1 cellular context compared by ENCODE assay signal in genomic region chr20:5781798-5782750, GRCh38.
TF ChIP-seq lines count a peak whose summit lies in the region.

No MANE protein-coding gene starts in this region.

TF ChIP-seq in K562, 482 proteins besides CTCF, POLR2A, EP300 and RAD21 (continued from another document and continues in another):
- TF ChIP-seq, protein P1, sequence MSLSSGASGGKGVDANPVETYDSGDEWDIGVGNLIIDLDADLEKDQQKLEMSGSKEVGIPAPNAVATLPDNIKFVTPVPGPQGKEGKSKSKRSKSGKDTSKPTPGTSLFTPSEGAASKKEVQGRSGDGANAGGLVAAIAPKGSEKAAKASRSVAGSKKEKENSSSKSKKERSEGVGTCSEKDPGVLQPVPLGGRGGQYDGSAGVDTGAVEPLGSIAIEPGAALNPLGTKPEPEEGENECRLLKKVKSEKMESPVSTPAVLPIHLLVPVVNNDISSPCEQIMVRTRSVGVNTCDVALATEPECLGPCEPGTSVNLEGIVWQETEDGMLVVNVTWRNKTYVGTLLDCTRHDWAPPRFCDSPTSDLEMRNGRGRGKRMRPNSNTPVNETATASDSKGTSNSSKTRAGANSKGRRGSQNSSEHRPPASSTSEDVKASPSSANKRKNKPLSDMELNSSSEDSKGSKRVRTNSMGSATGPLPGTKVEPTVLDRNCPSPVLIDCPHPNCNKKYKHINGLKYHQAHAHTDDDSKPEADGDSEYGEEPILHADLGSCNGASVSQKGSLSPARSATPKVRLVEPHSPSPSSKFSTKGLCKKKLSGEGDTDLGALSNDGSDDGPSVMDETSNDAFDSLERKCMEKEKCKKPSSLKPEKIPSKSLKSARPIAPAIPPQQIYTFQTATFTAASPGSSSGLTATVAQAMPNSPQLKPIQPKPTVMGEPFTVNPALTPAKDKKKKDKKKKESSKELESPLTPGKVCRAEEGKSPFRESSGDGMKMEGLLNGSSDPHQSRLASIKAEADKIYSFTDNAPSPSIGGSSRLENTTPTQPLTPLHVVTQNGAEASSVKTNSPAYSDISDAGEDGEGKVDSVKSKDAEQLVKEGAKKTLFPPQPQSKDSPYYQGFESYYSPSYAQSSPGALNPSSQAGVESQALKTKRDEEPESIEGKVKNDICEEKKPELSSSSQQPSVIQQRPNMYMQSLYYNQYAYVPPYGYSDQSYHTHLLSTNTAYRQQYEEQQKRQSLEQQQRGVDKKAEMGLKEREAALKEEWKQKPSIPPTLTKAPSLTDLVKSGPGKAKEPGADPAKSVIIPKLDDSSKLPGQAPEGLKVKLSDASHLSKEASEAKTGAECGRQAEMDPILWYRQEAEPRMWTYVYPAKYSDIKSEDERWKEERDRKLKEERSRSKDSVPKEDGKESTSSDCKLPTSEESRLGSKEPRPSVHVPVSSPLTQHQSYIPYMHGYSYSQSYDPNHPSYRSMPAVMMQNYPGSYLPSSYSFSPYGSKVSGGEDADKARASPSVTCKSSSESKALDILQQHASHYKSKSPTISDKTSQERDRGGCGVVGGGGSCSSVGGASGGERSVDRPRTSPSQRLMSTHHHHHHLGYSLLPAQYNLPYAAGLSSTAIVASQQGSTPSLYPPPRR (CRISPR knock-in tag; IDR thresholded peaks at IDR 0.05; ENCODE audit: borderline replicate concordance): no peak
- TF ChIP-seq FOXP4 (CRISPR knock-in tag; IDR thresholded peaks at IDR 0.05; ENCODE audit: borderline replicate concordance): no peak
- TF ChIP-seq, protein P2, sequence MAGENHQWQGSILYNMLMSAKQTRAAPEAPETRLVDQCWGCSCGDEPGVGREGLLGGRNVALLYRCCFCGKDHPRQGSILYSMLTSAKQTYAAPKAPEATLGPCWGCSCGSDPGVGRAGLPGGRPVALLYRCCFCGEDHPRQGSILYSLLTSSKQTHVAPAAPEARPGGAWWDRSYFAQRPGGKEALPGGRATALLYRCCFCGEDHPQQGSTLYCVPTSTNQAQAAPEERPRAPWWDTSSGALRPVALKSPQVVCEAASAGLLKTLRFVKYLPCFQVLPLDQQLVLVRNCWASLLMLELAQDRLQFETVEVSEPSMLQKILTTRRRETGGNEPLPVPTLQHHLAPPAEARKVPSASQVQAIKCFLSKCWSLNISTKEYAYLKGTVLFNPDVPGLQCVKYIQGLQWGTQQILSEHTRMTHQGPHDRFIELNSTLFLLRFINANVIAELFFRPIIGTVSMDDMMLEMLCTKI (IDR thresholded peaks at IDR 0.05; ENCODE audit: partially characterized antibody): no peak
- TF ChIP-seq SMARCA4 (IDR thresholded peaks at IDR 0.05): peak; percentile 56
- TF ChIP-seq POU5F1 (IDR thresholded peaks at IDR 0.05; ENCODE audit: borderline replicate concordance, low read depth, low read length, partially characterized antibody): no peak
- no peak for TF ChIP-seq RFX5 (IDR thresholded peaks at IDR 0.05; ENCODE audit: low read depth, low read length)
- TF ChIP-seq ZNF830 (CRISPR knock-in tag; IDR thresholded peaks at IDR 0.05): no peak
- no peak for TF ChIP-seq DMBX1 (CRISPR knock-in tag; IDR thresholded peaks at IDR 0.05; ENCODE audit: borderline replicate concordance)
- no peak for TF ChIP-seq ZBTB26 (CRISPR knock-in tag; IDR thresholded peaks at IDR 0.05)
- TF ChIP-seq NEUROD1 (IDR thresholded peaks at IDR 0.05; ENCODE audit: borderline replicate concordance, low read depth, low read length, partially characterized antibody): no peak
- no peak for TF ChIP-seq KDM2B (CRISPR knock-in tag; IDR thresholded peaks at IDR 0.05)
- no peak for TF ChIP-seq GTF2E2 (tag; IDR thresholded peaks at IDR 0.05)
- no peak for TF ChIP-seq HLTF (IDR thresholded peaks at IDR 0.05)
- no peak for TF ChIP-seq DDX20 (tag; IDR thresholded peaks at IDR 0.05; ENCODE audit: low read depth)
- no peak for TF ChIP-seq DACH1 (IDR thresholded peaks at IDR 0.05; ENCODE audit: partially characterized antibody)
- peak; percentile 62; the same call in 1 of the 2 replicates for TF ChIP-seq STAT5A (IDR thresholded peaks at IDR 0.05; ENCODE audit: borderline replicate concordance, low read length)
- no peak for TF ChIP-seq ZNF197 (CRISPR knock-in tag; IDR thresholded peaks at IDR 0.05; ENCODE audit: low read depth)
- TF ChIP-seq JUND (IDR thresholded peaks at IDR 0.05; ENCODE audit: borderline replicate concordance, low read depth, low read length): no peak
- TF ChIP-seq JUND (tag; IDR thresholded peaks at IDR 0.05; ENCODE audit: borderline replicate concordance, low read depth, low read length): no peak; the same call in 2 of the 3 replicates
- peak; percentile 84 for TF ChIP-seq NFIC (IDR thresholded peaks at IDR 0.05)
- TF ChIP-seq TSC22D4 (tag; IDR thresholded peaks at IDR 0.05): no peak
- no peak for TF ChIP-seq HDAC6 (IDR thresholded peaks at IDR 0.05; ENCODE audit: low read depth, low read length)
- peak; percentile 31 to 45; a peak in 1 of 4 replicates for TF ChIP-seq TRIM24 (IDR thresholded peaks at IDR 0.05)
- TF ChIP-seq THAP7 (CRISPR knock-in tag; IDR thresholded peaks at IDR 0.05): no peak
- 0 out of 4 replicates have a peak, but pooled peaks of 1 of the 2 experiments have one; percentile 15 for TF ChIP-seq NONO (IDR thresholded peaks at IDR 0.05; ENCODE audit: low read depth in 2 of 2, low read length in 1 of 2)
- 0 out of 2 replicates have a peak, but pooled peaks have one; percentile 45 for TF ChIP-seq ZNF766 (CRISPR knock-in tag; conservative IDR thresholded peaks at IDR 0.05)
- TF ChIP-seq NUFIP1 (IDR thresholded peaks at IDR 0.05; ENCODE audit: partially characterized antibody): no peak
- TF ChIP-seq MECOM (CRISPR knock-in tag; IDR thresholded peaks at IDR 0.05): no peak
- no peak for TF ChIP-seq RBBP5 (IDR thresholded peaks at IDR 0.05; ENCODE audit: borderline replicate concordance, insufficient read depth, low read length, poor library complexity, severe bottlenecking)
- TF ChIP-seq KLF13 (tag; IDR thresholded peaks at IDR 0.05; ENCODE audit: borderline replicate concordance, low read depth): no peak
- no peak; the same call in 1 of the 2 replicates for TF ChIP-seq MAFG (tag; conservative IDR thresholded peaks at IDR 0.05)
- TF ChIP-seq, protein P3, sequence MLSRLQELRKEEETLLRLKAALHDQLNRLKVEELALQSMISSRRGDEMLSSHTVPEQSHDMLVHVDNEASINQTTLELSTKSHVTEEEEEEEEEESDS (CRISPR knock-in tag; IDR thresholded peaks at IDR 0.05): no peak
- TF ChIP-seq FOXM1 (IDR thresholded peaks at IDR 0.05; ENCODE audit: low read depth): no peak
- TF ChIP-seq FOXM1 (CRISPR knock-in tag; IDR thresholded peaks at IDR 0.05; ENCODE audit: low read depth): no peak
- TF ChIP-seq ARID2 (IDR thresholded peaks at IDR 0.05): no peak
- no peak for TF ChIP-seq MAFK (IDR thresholded peaks at IDR 0.05; ENCODE audit: low read length)
- no peak for TF ChIP-seq BACH1 (tag; IDR thresholded peaks at IDR 0.05)
- TF ChIP-seq ETV6 (IDR thresholded peaks at IDR 0.05; ENCODE audit: borderline replicate concordance in 1 of 2, low read depth in 2 of 2, low read length in 1 of 2): no peak
- no peak for TF ChIP-seq ETV6 (CRISPR knock-in tag; IDR thresholded peaks at IDR 0.05; ENCODE audit: borderline replicate concordance)
- no peak for TF ChIP-seq ZNF695 (CRISPR knock-in tag; IDR thresholded peaks at IDR 0.05)
- no peak for TF ChIP-seq CTCFL (IDR thresholded peaks at IDR 0.05; ENCODE audit: borderline replicate concordance, insufficient read depth, low read depth, low read length, poor library complexity, severe bottlenecking)
- TF ChIP-seq ESRRB (CRISPR knock-in tag; IDR thresholded peaks at IDR 0.05; ENCODE audit: borderline replicate concordance): no peak
- TF ChIP-seq ZC3H4 (CRISPR knock-in tag; IDR thresholded peaks at IDR 0.05; ENCODE audit: borderline replicate concordance): no peak
- peak; percentile 87 for TF ChIP-seq ARID1B (IDR thresholded peaks at IDR 0.05)
- TF ChIP-seq ELF2 (CRISPR knock-in tag; IDR thresholded peaks at IDR 0.05): no peak
- TF ChIP-seq, protein P4, sequence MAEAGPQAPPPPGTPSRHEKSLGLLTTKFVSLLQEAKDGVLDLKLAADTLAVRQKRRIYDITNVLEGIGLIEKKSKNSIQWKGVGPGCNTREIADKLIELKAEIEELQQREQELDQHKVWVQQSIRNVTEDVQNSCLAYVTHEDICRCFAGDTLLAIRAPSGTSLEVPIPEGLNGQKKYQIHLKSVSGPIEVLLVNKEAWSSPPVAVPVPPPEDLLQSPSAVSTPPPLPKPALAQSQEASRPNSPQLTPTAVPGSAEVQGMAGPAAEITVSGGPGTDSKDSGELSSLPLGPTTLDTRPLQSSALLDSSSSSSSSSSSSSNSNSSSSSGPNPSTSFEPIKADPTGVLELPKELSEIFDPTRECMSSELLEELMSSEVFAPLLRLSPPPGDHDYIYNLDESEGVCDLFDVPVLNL (CRISPR knock-in tag; IDR thresholded peaks at IDR 0.05; ENCODE audit: low read depth): no peak
- no peak for TF ChIP-seq ZFP36 (IDR thresholded peaks at IDR 0.05; ENCODE audit: low read depth, low read length, partially characterized antibody)
- no peak for TF ChIP-seq CCAR2 (IDR thresholded peaks at IDR 0.05; ENCODE audit: low read depth, low read length)
- no peak for TF ChIP-seq GTF2F1 (IDR thresholded peaks at IDR 0.05; ENCODE audit: low read depth, low read length)
- TF ChIP-seq ZNF561 (CRISPR knock-in tag; conservative IDR thresholded peaks at IDR 0.05): no peak
- TF ChIP-seq ZNF445 (CRISPR knock-in tag; IDR thresholded peaks at IDR 0.05; ENCODE audit: low read depth): no peak
- no peak for TF ChIP-seq RBFOX2 (IDR thresholded peaks at IDR 0.05; ENCODE audit: low read depth, low read length)
- TF ChIP-seq TCFL5 (CRISPR knock-in tag; conservative IDR thresholded peaks at IDR 0.05): no peak
- TF ChIP-seq STAG1 (CRISPR knock-in tag; IDR thresholded peaks at IDR 0.05; ENCODE audit: borderline replicate concordance): no peak
- peak; percentile 69 for TF ChIP-seq DPF2 (IDR thresholded peaks at IDR 0.05)
- no peak for TF ChIP-seq ZNF24 (IDR thresholded peaks at IDR 0.05)
- TF ChIP-seq MLX (CRISPR knock-in tag; conservative IDR thresholded peaks at IDR 0.05): no peak
- TF ChIP-seq ZNF740 (CRISPR knock-in tag; IDR thresholded peaks at IDR 0.05): no peak
- no peak for TF ChIP-seq ZNF740 (tag; IDR thresholded peaks at IDR 0.05)
- no peak for TF ChIP-seq ATF1 (CRISPR knock-in tag; IDR thresholded peaks at IDR 0.05)
- TF ChIP-seq ATF1 (tag; IDR thresholded peaks at IDR 0.05): no peak
